In the genomic region with DNA sequence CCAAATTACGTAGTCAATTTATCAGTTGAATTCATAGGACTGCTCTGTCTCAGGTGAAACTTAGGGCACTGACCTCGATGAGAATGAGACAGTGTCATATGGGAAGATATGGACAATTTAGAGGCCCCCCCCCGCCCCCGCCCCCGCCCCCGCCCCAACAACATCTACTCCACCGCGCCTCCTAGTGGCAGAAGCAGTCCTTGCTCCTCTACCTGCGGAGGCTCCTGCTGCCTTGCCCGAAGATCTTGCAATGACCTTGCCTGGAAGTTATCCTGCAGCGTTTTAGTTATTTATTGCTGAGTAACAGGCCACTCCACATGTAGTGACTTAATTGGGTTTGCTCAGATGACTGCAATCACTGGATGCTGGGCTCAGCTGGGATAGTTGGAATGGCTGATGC, we compare ENCODE assay signal across 8 cellular contexts. TPM values are rescaled to one million over a fixed set of nuclear protein-coding genes. Genes with fewer than 3 reads are reported as not detected.
DNase-seq lines count a peak whose midpoint lies in the region; ATAC-seq and TF ChIP-seq lines count a peak whose summit lies in the region.

No MANE protein-coding gene starts in this region.

- H3K9me3 ChIP-seq in Karpas-422 (ENCODE audit: low read length): no peaks in the 10 kb centered on the region

- no peaks in the 10 kb centered on the region for H3K79me2 ChIP-seq in Karpas-422 (ENCODE audit: low read length)

- peaks cover 15% of the 10 kb centered on the region for H3K4me1 ChIP-seq in Karpas-422 (ENCODE audit: low read length)

- H3K36me3 ChIP-seq in Karpas-422 (ENCODE audit: insufficient read depth, low read length): no peaks in the 10 kb centered on the region

- H3K27ac ChIP-seq in Karpas-422 (ENCODE audit: low read length): no peak overlapping the region

- no peak for ATAC-seq in GM19397 (IDR thresholded peaks at IDR 0.05; ENCODE audit: unreplicated experiment)

- H3K9me2 ChIP-seq in Karpas-422 (replicated peaks; ENCODE audit: insufficient read depth, low read length): no peaks in the 10 kb centered on the region

- H3K4me3 ChIP-seq in Karpas-422 (ENCODE audit: low read length) (no peak overlapping the region), fibroblast of the aortic adventitia (ENCODE audit: low read depth, low read length) (no peak overlapping the region)

- H2AFZ ChIP-seq in Karpas-422 (ENCODE audit: low read length): no peak overlapping the region

- H4K20me1 ChIP-seq in Karpas-422 (ENCODE audit: insufficient read depth, low read depth, low read length): no peaks in the 10 kb centered on the region

- peak; percentile 70 for TF ChIP-seq CTCF in fibroblast of the aortic adventitia (IDR thresholded peaks at IDR 0.05; ENCODE audit: insufficient read depth, low read length)

- no peak overlapping the region for H3K9ac ChIP-seq in Karpas-422 (ENCODE audit: low read length)

- H3K27me3 ChIP-seq in Karpas-422 (ENCODE audit: low read length): no peaks in the 10 kb centered on the region

- DNase-seq in CD1c-positive myeloid dendritic cell (ENCODE audit: extremely low spot score) (peak; percentile 5), Karpas-422 (peak; percentile 70), fibroblast of the aortic adventitia (ENCODE audit: low read depth) (no peak), NCI-H1105 (lab: John Stamatoyannopoulos, UW) (no peak), retina (no peak)
- peak; percentile 82 for DNase-seq in activated CD8-positive, alpha-beta memory T cell treated with anti-CD3 and anti-CD28 coated beads, Interleukin-2, amount 50 U/mL, for 48 hours
- peak; percentile 74 to 75 for DNase-seq in stimulated activated CD4-positive, alpha-beta T cell treated with anti-CD3 and anti-CD28 coated beads, Interleukin-2, amount 100 ng/mL, for 24 hours

- H3K4me2 ChIP-seq in Karpas-422 (ENCODE audit: low read depth, low read length, poor library complexity, severe bottlenecking): no peak overlapping the region

RNA-seq across cellular contexts. Expression of gene SERPINH1, which starts 15.1 kb away (rescaled TPM):
- 10.5 and 16.1 TPM in 2 replicates for total RNA-seq in Karpas-422 (2014; rRNA removed; shearing (Covaris generic); ENCODE audit: low replicate concordance)
- total RNA-seq in fibroblast of the aortic adventitia (ENCODE audit: low replicate concordance): 374 and 497 TPM in 2 replicates

RNA-seq across cellular contexts. Expression of gene GDPD5, which starts 51.5 kb away (rescaled TPM):
- total RNA-seq in Karpas-422 (2014; rRNA removed; shearing (Covaris generic); ENCODE audit: low replicate concordance): 137 and 237 TPM in 2 replicates
- 5.3 and 12.4 TPM in 2 replicates for total RNA-seq in fibroblast of the aortic adventitia (ENCODE audit: low replicate concordance)

Comparison
In these comparisons a context has a peak if more than half of its experiments do, and no peak if none do; other contexts are left out.
1. DNase-seq: peak in CD1c-positive myeloid dendritic cell (single experiment), Karpas-422 (single experiment), activated CD8-positive, alpha-beta memory T cell treated with anti-CD3 and anti-CD28 coated beads, Interleukin-2, amount 50 U/mL, for 48 hours (single experiment) and stimulated activated CD4-positive, alpha-beta T cell treated with anti-CD3 and anti-CD28 coated beads, Interleukin-2, amount 100 ng/mL, for 24 hours (2 of 2); none in fibroblast of the aortic adventitia (single experiment), NCI-H1105 (single experiment) and retina (single experiment).
2. RNA of gene SERPINH1, which starts 15.1 kb away (total RNA-seq): 374 to 497 TPM in fibroblast of the aortic adventitia; 10.5 to 16.1 TPM in Karpas-422; every median in the first group is over 10 times any median in the second.
3. RNA of gene GDPD5, which starts 51.5 kb away (total RNA-seq): 137 to 237 TPM in Karpas-422; 5.3 to 12.4 TPM in fibroblast of the aortic adventitia; every median in the first group is over 10 times any median in the second.